In the genomic region with DNA sequence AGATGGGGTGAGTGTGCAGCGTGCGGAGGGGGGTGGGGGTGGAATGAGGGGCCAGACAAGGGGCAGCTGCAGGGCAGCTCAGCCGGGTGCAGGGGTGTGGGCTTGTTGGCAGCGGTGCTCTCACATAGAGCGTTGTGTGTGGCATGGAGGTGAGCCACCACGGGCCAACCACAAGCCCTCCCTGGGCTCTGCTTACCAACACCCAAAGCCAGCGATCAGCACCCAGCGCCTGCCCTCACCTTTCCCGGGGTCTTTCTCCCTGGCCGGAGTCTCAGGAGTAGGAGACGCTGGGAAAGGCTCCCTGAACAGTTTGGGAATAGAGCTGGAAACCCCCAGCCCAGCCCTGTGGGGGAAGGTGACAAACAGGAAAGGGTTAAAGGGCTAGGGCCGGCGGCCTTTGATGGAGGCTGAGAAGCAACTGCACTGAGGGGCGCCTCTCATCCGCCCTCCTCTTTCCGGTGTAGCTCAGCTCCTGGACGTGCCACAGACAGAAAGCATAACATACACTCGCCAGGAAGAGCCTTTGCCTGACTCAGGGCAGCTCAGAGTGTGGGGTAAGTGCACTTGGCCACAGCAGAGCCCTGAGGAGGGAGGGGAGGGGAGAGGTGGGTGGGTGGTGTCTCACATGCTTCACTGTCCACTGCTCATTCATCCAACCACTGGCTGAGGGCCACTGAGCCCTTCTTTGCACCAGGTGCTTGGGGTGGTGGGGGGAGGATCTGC, we compare ENCODE assay signal across 8 cellular contexts. TPM values are rescaled to one million over a fixed set of nuclear protein-coding genes. Genes with fewer than 3 reads are reported as not detected.
A peak's percentile ranks its signal among the peaks of the same experiment; 100 is the strongest.
DNase-seq lines count a peak whose midpoint lies in the region; ATAC-seq and TF ChIP-seq lines count a peak whose summit lies in the region.

No MANE protein-coding gene starts in this region.

- POLR2A ChIA-PET in AG04450 (lab: Yijun Ruan, JAX) = interaction anchor here (0.7 to 2.3 kb wide), 7 partner anchors 8 to 902 kb away, joined by 3 to 8 read pairs (median 4); a partner anchor contains a TSS

- peaks cover 79% of the 10 kb centered on the region for H3K4me1 Mint-ChIP-seq in T-helper 1 cell treated with Interleukin-12 subunit alpha and Interleukin-12 subunit beta and Interleukin-4 antibody, amounts not matched to agents 30 μg/mL and 1 μg/mL, for 36 hours (ENCODE audit: low read depth)

- H3K4me3 ChIP-seq in AG04450 (ENCODE audit: low read depth, low read length) = peak overlapping the region; percentile 98
- H3K4me3 ChIP-seq in choroid plexus epithelial cell (ENCODE audit: low read depth, low read length) = peak overlapping the region; percentile 79

- peak; percentile 49 for DNase-seq in AG04450 (ENCODE audit: low read depth, low spot score)
- DNase-seq in choroid plexus epithelial cell (ENCODE audit: low read depth) = peak; percentile 87
- peak; percentile 35 to 83 for DNase-seq in lung microvascular endothelial cell (ENCODE audit: low read depth in 2 of 2)
- peak in 2 of 49 donors; percentile 15 to 28 for DNase-seq in substantia nigra (lab: John Stamatoyannopoulos, UW)
- DNase-seq in NCI-H2171 treated with DMSO at 0.1 percent for 48 hours (lab: John Stamatoyannopoulos, UW) = no peak

- ATAC-seq in GM18861 (IDR thresholded peaks at IDR 0.05; ENCODE audit: unreplicated experiment) (peak; percentile 31), HG03520 (IDR thresholded peaks at IDR 0.05; ENCODE audit: unreplicated experiment) (peak; percentile 7)

- H3K9me3 Mint-ChIP-seq in T-helper 1 cell treated with Interleukin-12 subunit alpha and Interleukin-12 subunit beta and Interleukin-4 antibody, amounts not matched to agents 30 μg/mL and 1 μg/mL, for 36 hours = no peaks in the 10 kb centered on the region

- H3K27ac ChIP-seq in AG04450 (ENCODE audit: low read depth, low read length) (peak overlapping the region; percentile 82), substantia nigra (ENCODE audit: low read depth, low read length, poor library complexity, severe bottlenecking) (peak overlapping the region; percentile 23)

- no peaks in the 10 kb centered on the region for H3K9me3 ChIP-seq in AG04450 (ENCODE audit: control insufficient read depth, insufficient read depth, low read length)

- no peaks in the 10 kb centered on the region for H3K27me3 Mint-ChIP-seq in T-helper 1 cell treated with Interleukin-12 subunit alpha and Interleukin-12 subunit beta and Interleukin-4 antibody, amounts not matched to agents 30 μg/mL and 1 μg/mL, for 36 hours (ENCODE audit: low read depth)

- H3K27me3 ChIP-seq in AG04450 (ENCODE audit: control insufficient read depth, insufficient read depth, low read length) = no peaks in the 10 kb centered on the region

- CTCF ChIA-PET in AG04450 (lab: Charles Lee) = interaction anchor here (0.6 to 3.7 kb wide), 8 partner anchors 8 to 719 kb away, joined by 3 to 34 read pairs (median 8); no protein-coding TSS in a partner anchor

- H3K4me3 Mint-ChIP-seq in T-helper 1 cell treated with Interleukin-12 subunit alpha and Interleukin-12 subunit beta and Interleukin-4 antibody, amounts not matched to agents 30 μg/mL and 1 μg/mL, for 36 hours = peak overlapping the region; percentile 98

- H3K36me3 Mint-ChIP-seq in T-helper 1 cell treated with Interleukin-12 subunit alpha and Interleukin-12 subunit beta and Interleukin-4 antibody, amounts not matched to agents 30 μg/mL and 1 μg/mL, for 36 hours (ENCODE audit: low read depth) = peaks cover 44% of the 10 kb centered on the region

- peak overlapping the region; percentile 94 for H3K27ac Mint-ChIP-seq in T-helper 1 cell treated with Interleukin-12 subunit alpha and Interleukin-12 subunit beta and Interleukin-4 antibody, amounts not matched to agents 30 μg/mL and 1 μg/mL, for 36 hours

- TF ChIP-seq CTCF in AG04450 (IDR thresholded peaks at IDR 0.05; ENCODE audit: low read depth, low read length) (no peak), choroid plexus epithelial cell (conservative IDR thresholded peaks at IDR 0.05; ENCODE audit: low read depth, low read length) (peak; percentile 2)

RNA-seq across cellular contexts. Expression of gene IKBKE, which starts 0.6 kb away (rescaled TPM):
- 20.8 and 27.6 TPM in 2 replicates for polyA plus RNA-seq in AG04450 (2011; rRNA removed)
- polyA minus RNA-seq in AG04450 (2011; rRNA and poly(A)+ RNA removed) = 38.9 and 52.9 TPM in 2 replicates
- 11.1 and 18.3 TPM in 2 replicates for total RNA-seq in lung microvascular endothelial cell

RNA-seq across cellular contexts. Expression of gene RASSF5, which starts 36.5 kb away (rescaled TPM):
- 2.3 and 2.4 TPM in 2 replicates for polyA plus RNA-seq in AG04450 (2011; rRNA removed)
- 3.2 and 4.4 TPM in 2 replicates for polyA minus RNA-seq in AG04450 (2011; rRNA and poly(A)+ RNA removed)
- total RNA-seq in lung microvascular endothelial cell = under 0.01 and 0.22 TPM in 2 replicates
